24 cellular contexts compared by ENCODE assay signal in genomic region chr6:42001506-42001905, GRCh38. TPM values are rescaled to one million over a fixed set of nuclear protein-coding genes. Genes with fewer than 3 reads are reported as not detected.
DNase-seq lines count a peak whose midpoint lies in the region; ATAC-seq and TF ChIP-seq lines count a peak whose summit lies in the region.
"Had no signal": no experiment of that assay in that cellular context is flagged by ENCODE, and none has a peak within 500 bp of the region (broad histone marks: within the 10 kb centered on the region; RNA-seq: fewer than 3 reads in every experiment).

No MANE protein-coding gene starts in this region.

- H3K36me3 Mint-ChIP-seq in T-helper 1 cell treated with Interleukin-12 subunit alpha and Interleukin-12 subunit beta and Interleukin-4 antibody, amounts not matched to agents 30 μg/mL and 1 μg/mL, for 36 hours (ENCODE audit: low read depth) = peaks cover 19% of the 10 kb centered on the region
- H3K36me3 Mint-ChIP-seq in stimulated activated naive CD8-positive, alpha-beta T cell treated with anti-CD3 and anti-CD28 coated beads, Interleukin-15, Interleukin-2, amounts not matched to agents 100 ng/mL and 50 ng/mL, for 24 hours (ENCODE audit: low read depth) = peaks cover 27% of the 10 kb centered on the region
- H3K36me3 Mint-ChIP-seq in chondrocyte (ENCODE audit: low read depth) = peaks cover 1% of the 10 kb centered on the region

- DNase-seq in T-helper 1 cell (no peak), chondrocyte (ENCODE audit: low spot score) (peak; percentile 24), left cardiac atrium (no peak)
- DNase-seq in stimulated activated naive CD8-positive, alpha-beta T cell treated with anti-CD3 and anti-CD28 coated beads, Interleukin-15, Interleukin-2, amounts not matched to agents 100 U/mL and 50 U/mL, for 24 hours = no peak
- DNase-seq in stimulated activated naive CD8-positive, alpha-beta T cell treated with anti-CD3 and anti-CD28 coated beads, Interleukin-15, amount 100 ng/mL, for 72 hours = no peak
- DNase-seq: activated effector memory CD4-positive, alpha-beta T cell treated with Interleukin-2 at 50 U/mL for 16 hours; foreskin melanocyte; GM23248; heart right ventricle; Kasumi-1; lower lobe of right lung; NCI-H1436; NCI-H2081; NCI-H2227 treated with DMSO at 0.1 percent for 48 hours; NCI-H69; stimulated activated CD4-positive, alpha-beta T cell treated with anti-CD3 and anti-CD28 coated beads, Interleukin-15, amount 100 ng/mL, for 24 hours; stimulated activated naive CD4-positive, alpha-beta T cell treated with Interleukin-2 at 50 U/mL for 16 hours had no signal

- intact Hi-C loops in left cardiac atrium (cut with DNase I) = no loop called here

- H3K27me3 Mint-ChIP-seq in T-helper 1 cell treated with Interleukin-12 subunit alpha and Interleukin-12 subunit beta and Interleukin-4 antibody, amounts not matched to agents 30 μg/mL and 1 μg/mL, for 36 hours (ENCODE audit: low read depth) = no peaks in the 10 kb centered on the region
- no peaks in the 10 kb centered on the region for H3K27me3 Mint-ChIP-seq in stimulated activated naive CD8-positive, alpha-beta T cell treated with anti-CD3 and anti-CD28 coated beads, Interleukin-15, Interleukin-2, amounts not matched to agents 100 ng/mL and 50 ng/mL, for 24 hours
- H3K27me3 Mint-ChIP-seq in chondrocyte (ENCODE audit: low read depth) = no peaks in the 10 kb centered on the region
- H3K27me3 Mint-ChIP-seq in stimulated activated naive CD8-positive, alpha-beta T cell treated with anti-CD3 and anti-CD28 coated beads, Interleukin-15, amount 100 ng/mL, for 72 hours = no peaks in the 10 kb centered on the region

- TF ChIP-seq CTCF in chondrocyte (IDR thresholded peaks at IDR 0.05) = no peak

- peak overlapping the region; percentile 74 for H3K27ac Mint-ChIP-seq in T-helper 1 cell treated with Interleukin-12 subunit alpha and Interleukin-12 subunit beta and Interleukin-4 antibody, amounts not matched to agents 30 μg/mL and 1 μg/mL, for 36 hours
- H3K27ac Mint-ChIP-seq in stimulated activated naive CD8-positive, alpha-beta T cell treated with anti-CD3 and anti-CD28 coated beads, Interleukin-15, Interleukin-2, amounts not matched to agents 100 ng/mL and 50 ng/mL, for 24 hours = peak overlapping the region; percentile 90
- H3K27ac Mint-ChIP-seq in chondrocyte (ENCODE audit: unreplicated experiment) = no peak overlapping the region
- peak overlapping the region; percentile 42 to 74 for H3K27ac Mint-ChIP-seq in stimulated activated naive CD8-positive, alpha-beta T cell treated with anti-CD3 and anti-CD28 coated beads, Interleukin-15, amount 100 ng/mL, for 72 hours
- H3K27ac Mint-ChIP-seq: nephron; T-helper 2 cell treated with Interferon-gamma antibody and Interleukin-4, amounts not matched to agents 5 μg/mL and 100 μg/mL, for 36 hours had no signal

- peaks cover 10% of the 10 kb centered on the region for H3K9me3 Mint-ChIP-seq in T-helper 1 cell treated with Interleukin-12 subunit alpha and Interleukin-12 subunit beta and Interleukin-4 antibody, amounts not matched to agents 30 μg/mL and 1 μg/mL, for 36 hours
- H3K9me3 Mint-ChIP-seq in stimulated activated naive CD8-positive, alpha-beta T cell treated with anti-CD3 and anti-CD28 coated beads, Interleukin-15, Interleukin-2, amounts not matched to agents 100 ng/mL and 50 ng/mL, for 24 hours = no peaks in the 10 kb centered on the region
- no peaks in the 10 kb centered on the region for H3K9me3 Mint-ChIP-seq in chondrocyte (ENCODE audit: low read depth)
- H3K9me3 Mint-ChIP-seq in stimulated activated naive CD8-positive, alpha-beta T cell treated with anti-CD3 and anti-CD28 coated beads, Interleukin-15, amount 100 ng/mL, for 72 hours = peaks cover 0 to 3% of the 10 kb centered on the region in 2 donors
- H3K9me3 Mint-ChIP-seq: nephron; T-helper 2 cell treated with Interferon-gamma antibody and Interleukin-4, amounts not matched to agents 5 μg/mL and 100 μg/mL, for 36 hours had no signal

- peaks cover 10% of the 10 kb centered on the region for H3K4me1 Mint-ChIP-seq in T-helper 1 cell treated with Interleukin-12 subunit alpha and Interleukin-12 subunit beta and Interleukin-4 antibody, amounts not matched to agents 30 μg/mL and 1 μg/mL, for 36 hours (ENCODE audit: low read depth)
- peaks cover 53% of the 10 kb centered on the region for H3K4me1 Mint-ChIP-seq in stimulated activated naive CD8-positive, alpha-beta T cell treated with anti-CD3 and anti-CD28 coated beads, Interleukin-15, Interleukin-2, amounts not matched to agents 100 ng/mL and 50 ng/mL, for 24 hours (ENCODE audit: low read depth)
- no peaks in the 10 kb centered on the region for H3K4me1 Mint-ChIP-seq in chondrocyte (ENCODE audit: low read depth)
- peaks cover 75% of the 10 kb centered on the region for H3K4me1 Mint-ChIP-seq in stimulated activated naive CD8-positive, alpha-beta T cell treated with anti-CD3 and anti-CD28 coated beads, Interleukin-15, amount 100 ng/mL, for 72 hours
- H3K4me1 Mint-ChIP-seq: nephron had no signal

- no peak overlapping the region for H3K4me3 Mint-ChIP-seq in T-helper 1 cell treated with Interleukin-12 subunit alpha and Interleukin-12 subunit beta and Interleukin-4 antibody, amounts not matched to agents 30 μg/mL and 1 μg/mL, for 36 hours
- H3K4me3 Mint-ChIP-seq in stimulated activated naive CD8-positive, alpha-beta T cell treated with anti-CD3 and anti-CD28 coated beads, Interleukin-15, Interleukin-2, amounts not matched to agents 100 ng/mL and 50 ng/mL, for 24 hours = no peak overlapping the region
- no peak overlapping the region for H3K4me3 Mint-ChIP-seq in chondrocyte (ENCODE audit: unreplicated experiment)
- H3K4me3 Mint-ChIP-seq in stimulated activated naive CD8-positive, alpha-beta T cell treated with anti-CD3 and anti-CD28 coated beads, Interleukin-15, amount 100 ng/mL, for 72 hours = peak overlapping the region in 1 of 2 donors; percentile 3
- H3K4me3 Mint-ChIP-seq: nephron; T-helper 2 cell treated with Interferon-gamma antibody and Interleukin-4, amounts not matched to agents 5 μg/mL and 100 μg/mL, for 36 hours had no signal

- ATAC-seq in stimulated activated naive CD8-positive, alpha-beta T cell treated with anti-CD3 and anti-CD28 coated beads, Interleukin-15, Interleukin-2, amounts not matched to agents 100 U/mL and 50 U/mL, for 24 hours = no peak
- ATAC-seq in stimulated activated naive CD8-positive, alpha-beta T cell treated with anti-CD3 and anti-CD28 coated beads, Interleukin-15, amount 100 ng/mL, for 72 hours = no peak
- ATAC-seq in HG02798 (IDR thresholded peaks at IDR 0.05; ENCODE audit: poor library complexity, unreplicated experiment) (no peak), left cardiac atrium (no peak)
- ATAC-seq: heart right ventricle, lower lobe of right lung, Right ventricle myocardium inferior, SK-N-SH treated with all-trans-retinoic acid at 6 μM for 48 hours had no signal

RNA-seq across cellular contexts. Expression of gene TAF8, which starts 48.8 kb away (rescaled TPM):
- total RNA-seq in chondrocyte = 17.0 to 20.4 TPM (median 17.2 TPM) in 3 replicates
- 10 to 100 TPM; 20.5 to 25.3 TPM for total RNA-seq in left cardiac atrium

RNA-seq across cellular contexts. Expression of gene CCND3, which starts 59.9 kb away (rescaled TPM):
- total RNA-seq in chondrocyte (47.4 to 56.3 TPM (median 52.9 TPM) in 3 replicates), left cardiac atrium (10 to 100 TPM; 60.1 to 62.4 TPM)
